12 cellular contexts compared by ENCODE assay signal in the genomic region with DNA sequence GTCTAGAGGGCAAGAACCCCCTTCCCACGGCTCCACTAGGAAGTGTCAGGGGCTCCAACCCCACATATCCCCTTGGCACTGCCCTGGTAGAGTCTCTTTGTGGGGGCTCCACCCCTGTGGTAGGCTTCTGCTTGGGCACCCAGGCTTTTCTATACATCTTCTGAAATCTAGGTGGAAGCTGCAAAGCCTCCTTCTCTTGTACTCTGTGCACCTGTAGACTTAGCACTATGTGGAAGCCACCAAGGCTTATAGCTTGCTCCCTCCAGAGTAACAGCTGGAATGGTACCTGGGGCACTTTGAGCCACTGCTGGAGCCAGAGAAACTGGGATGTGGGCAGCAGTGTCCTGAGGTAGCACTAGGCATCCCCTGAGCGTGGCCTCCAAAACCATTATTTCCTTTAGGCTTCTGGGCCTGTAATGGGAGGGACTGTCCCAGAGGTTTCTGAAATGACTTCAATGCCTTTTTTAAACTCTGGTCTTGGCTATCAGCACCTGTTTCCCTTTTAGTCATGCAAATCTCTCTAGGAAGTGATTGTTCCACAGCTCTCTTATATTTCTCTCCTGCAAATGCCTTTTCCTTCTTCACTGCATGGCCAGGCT.
A peak's percentile ranks its signal among the peaks of the same experiment; 100 is the strongest.
DNase-seq lines count a peak whose midpoint lies in the region; ATAC-seq lines count a peak whose summit lies in the region.
"Had no signal": no experiment of that assay in that cellular context is flagged by ENCODE, and none has a peak within 500 bp of the region (broad histone marks: within the 10 kb centered on the region; RNA-seq: fewer than 3 reads in every experiment).

No MANE protein-coding gene starts in this region.

- H3K9me3 Mint-ChIP-seq in stimulated activated effector memory CD8-positive, alpha-beta T cell treated with anti-CD3 and anti-CD28 coated beads, Interleukin-12 subunit alpha, Interleukin-12 subunit beta, amount 100 ng/mL, for 72 hours: no peaks in the 10 kb centered on the region
- no peaks in the 10 kb centered on the region for H3K9me3 Mint-ChIP-seq in activated T-helper 2 cell treated with anti-CD3 and anti-CD28 coated beads, Interferon-gamma antibody, Interleukin-2, Interleukin-4, amounts not matched to agents 10 μg/mL and 5 μg/mL and 100 μg/mL, durations not matched to agents 14 hours and 24 hours and 36 hours

- peak overlapping the region; percentile 56 for H3K27ac Mint-ChIP-seq in stimulated activated effector memory CD8-positive, alpha-beta T cell treated with anti-CD3 and anti-CD28 coated beads, Interleukin-12 subunit alpha, Interleukin-12 subunit beta, amount 100 ng/mL, for 72 hours
- H3K27ac Mint-ChIP-seq in activated T-helper 2 cell treated with anti-CD3 and anti-CD28 coated beads, Interferon-gamma antibody, Interleukin-2, Interleukin-4, amounts not matched to agents 10 μg/mL and 5 μg/mL and 100 μg/mL, durations not matched to agents 14 hours and 24 hours and 36 hours: no peak overlapping the region
- H3K27ac Mint-ChIP-seq: memory B cell had no signal

- intact Hi-C loops in activated T-helper 2 cell treated with anti-CD3 and anti-CD28 coated beads, Interferon-gamma antibody, Interleukin-2, Interleukin-4, amounts not matched to agents 10 μg/mL and 5 μg/mL and 100 μg/mL, durations not matched to agents 14 hours and 24 hours and 36 hours (cut with micrococcal nuclease): loop anchor here (1.0 to 2.0 kb wide), 3 partner anchors 9 to 89 kb away; no protein-coding TSS in a partner anchor

- no peak overlapping the region for H3K4me3 Mint-ChIP-seq in stimulated activated effector memory CD8-positive, alpha-beta T cell treated with anti-CD3 and anti-CD28 coated beads, Interleukin-12 subunit alpha, Interleukin-12 subunit beta, amount 100 ng/mL, for 72 hours
- H3K4me3 Mint-ChIP-seq in activated T-helper 2 cell treated with anti-CD3 and anti-CD28 coated beads, Interferon-gamma antibody, Interleukin-2, Interleukin-4, amounts not matched to agents 10 μg/mL and 5 μg/mL and 100 μg/mL, durations not matched to agents 14 hours and 24 hours and 36 hours (ENCODE audit: low read depth): no peak overlapping the region
- H3K4me3 Mint-ChIP-seq: memory B cell had no signal

- DNase-seq in activated T-cell treated with anti-CD3 and anti-CD28 coated beads, Interleukin-2, amount 50 U/mL, for 48 hours: peak; percentile 39 to 43
- DNase-seq in activated T-cell treated with anti-CD3 and anti-CD28 coated beads, Interleukin-2, amount 50 U/mL, for 1 hour: no peak
- DNase-seq in stimulated activated effector memory CD8-positive, alpha-beta T cell treated with anti-CD3 and anti-CD28 coated beads, Interleukin-12 subunit alpha, Interleukin-12 subunit beta, amount 100 ng/mL, for 72 hours (ENCODE audit: low spot score in 2 of 2): peak in 1 of 2 donors; percentile 60
- DNase-seq in mesenteric fat pad (ENCODE audit: low spot score) (no peak), cerebellar cortex (ENCODE audit: low spot score) (no peak)
- no peak for DNase-seq in activated T-helper 2 cell treated with anti-CD3 and anti-CD28 coated beads, Interferon-gamma antibody, Interleukin-2, Interleukin-4, amounts not matched to agents 10 μg/mL and 5 μg/mL and 100 μg/mL, durations not matched to agents 14 hours and 24 hours and 36 hours (ENCODE audit: low spot score)
- DNase-seq: caudate nucleus, foreskin fibroblast, NCI-H2029 treated with DMSO at 0.1 percent for 48 hours had no signal

- peaks cover 52% of the 10 kb centered on the region for H3K4me1 Mint-ChIP-seq in stimulated activated effector memory CD8-positive, alpha-beta T cell treated with anti-CD3 and anti-CD28 coated beads, Interleukin-12 subunit alpha, Interleukin-12 subunit beta, amount 100 ng/mL, for 72 hours
- H3K4me1 Mint-ChIP-seq in activated T-helper 2 cell treated with anti-CD3 and anti-CD28 coated beads, Interferon-gamma antibody, Interleukin-2, Interleukin-4, amounts not matched to agents 10 μg/mL and 5 μg/mL and 100 μg/mL, durations not matched to agents 14 hours and 24 hours and 36 hours (ENCODE audit: low read depth): peaks cover 11% of the 10 kb centered on the region

- H3K36me3 Mint-ChIP-seq in stimulated activated effector memory CD8-positive, alpha-beta T cell treated with anti-CD3 and anti-CD28 coated beads, Interleukin-12 subunit alpha, Interleukin-12 subunit beta, amount 100 ng/mL, for 72 hours: peaks cover 93% of the 10 kb centered on the region
- peaks cover 18% of the 10 kb centered on the region for H3K36me3 Mint-ChIP-seq in activated T-helper 2 cell treated with anti-CD3 and anti-CD28 coated beads, Interferon-gamma antibody, Interleukin-2, Interleukin-4, amounts not matched to agents 10 μg/mL and 5 μg/mL and 100 μg/mL, durations not matched to agents 14 hours and 24 hours and 36 hours (ENCODE audit: low read depth)
- H3K36me3 Mint-ChIP-seq: memory B cell had no signal

- H3K27me3 Mint-ChIP-seq in activated T-helper 2 cell treated with anti-CD3 and anti-CD28 coated beads, Interferon-gamma antibody, Interleukin-2, Interleukin-4, amounts not matched to agents 10 μg/mL and 5 μg/mL and 100 μg/mL, durations not matched to agents 14 hours and 24 hours and 36 hours (ENCODE audit: low read depth): peaks cover 24% of the 10 kb centered on the region
- H3K27me3 Mint-ChIP-seq: memory B cell had no signal

- ATAC-seq in GM21576 (IDR thresholded peaks at IDR 0.05; ENCODE audit: unreplicated experiment) (peak; percentile 93), HG03196 (IDR thresholded peaks at IDR 0.05; ENCODE audit: unreplicated experiment) (peak; percentile 92)
- ATAC-seq in stimulated activated effector memory CD8-positive, alpha-beta T cell treated with anti-CD3 and anti-CD28 coated beads, Interleukin-12 subunit alpha, Interleukin-12 subunit beta, amount 100 ng/mL, for 72 hours: peak; percentile 96

Comparison
In these comparisons a context has a peak if more than half of its experiments do, and no peak if none do; other contexts are left out.
1. DNase-seq: peak in activated T-cell treated with anti-CD3 and anti-CD28 coated beads, Interleukin-2, amount 50 U/mL, for 48 hours (2 of 2); none in activated T-cell treated with anti-CD3 and anti-CD28 coated beads, Interleukin-2, amount 50 U/mL, for 1 hour (single experiment), mesenteric fat pad (single experiment), activated T-helper 2 cell treated with anti-CD3 and anti-CD28 coated beads, Interferon-gamma antibody, Interleukin-2, Interleukin-4, amounts not matched to agents 10 μg/mL and 5 μg/mL and 100 μg/mL, durations not matched to agents 14 hours and 24 hours and 36 hours (single experiment) and cerebellar cortex (single experiment).
2. Peak in every context shown above with its lines, with median percentiles within 50 percentile points of each other: ATAC-seq.